ENCODE assay signal across 8 cellular contexts in genomic region chr11:58579192-58580129, GRCh38. TPM values are rescaled to one million over a fixed set of nuclear protein-coding genes. Genes with fewer than 3 reads are reported as not detected.
A peak's percentile ranks its signal among the peaks of the same experiment; 100 is the strongest.
DNase-seq lines count a peak whose midpoint lies in the region; ATAC-seq and TF ChIP-seq lines count a peak whose summit lies in the region.

No MANE protein-coding gene starts in this region.

- peaks cover 37 to 86% (median 58%) of the 10 kb centered on the region in 4 donors for H3K4me1 Mint-ChIP-seq in CD4-positive, alpha-beta memory T cell
- H3K4me1 Mint-ChIP-seq in activated CD8-positive, alpha-beta T cell treated with anti-CD3 and anti-CD28 coated beads for 36 hours (ENCODE audit: low read depth): peaks cover 36% of the 10 kb centered on the region

- peak; percentile 89 to 94 (median 90) for DNase-seq in CD4-positive, alpha-beta memory T cell
- DNase-seq in HL-60 (ENCODE audit: low read depth in 1 of 2, low spot score in 1 of 2): peak; percentile 87 to 93
- peak; percentile 42 for DNase-seq in NCI-H82 treated with DMSO at 0.1 percent for 48 hours (lab: John Stamatoyannopoulos, UW; ENCODE audit: unreplicated experiment)
- DNase-seq in activated CD8-positive, alpha-beta T cell treated with anti-CD3 and anti-CD28 coated beads for 36 hours: peak; percentile 96
- DNase-seq in ecto neural progenitor cell (ENCODE audit: low spot score): peak; percentile 91
- peak; percentile 92 for DNase-seq in lung (ENCODE audit: low spot score)
- DNase-seq in stimulated activated CD4-positive, alpha-beta T cell treated with anti-CD3 and anti-CD28 coated beads, TNF-alpha, amount 100 ng/mL, for 24 hours (ENCODE audit: low read depth in 3 of 3): peak; percentile 86 to 88 (median 87)

- H3K9me3 Mint-ChIP-seq in CD4-positive, alpha-beta memory T cell: peaks cover 0 to 14% (median 0%) of the 10 kb centered on the region in 8 donors
- H3K9me3 Mint-ChIP-seq in activated CD8-positive, alpha-beta T cell treated with anti-CD3 and anti-CD28 coated beads for 36 hours: no peaks in the 10 kb centered on the region

- peak overlapping the region; percentile 99 for H3K27ac ChIP-seq in CD4-positive, alpha-beta memory T cell (ENCODE audit: low read depth, low read length)
- peak overlapping the region; percentile 100 for H3K27ac ChIP-seq in HL-60 (replicated peaks)
- peak overlapping the region; percentile 97 to 100 for H3K27ac ChIP-seq in lung (ENCODE audit: low read depth in 1 of 2, low read length in 1 of 2)

- CTCF ChIA-PET in CD4-positive, alpha-beta memory T cell (lab: Charles Lee; ENCODE audit: partially characterized antibody): interaction anchor here (0.7 to 8.6 kb wide), 5 partner anchors 13 to 59 kb away, joined by 3 to 187 read pairs (median 3); no protein-coding TSS in a partner anchor
- CTCF ChIA-PET in activated CD8-positive, alpha-beta T cell treated with anti-CD3 and anti-CD28 coated beads for 36 hours (lab: Charles Lee): interaction anchor here (1.0 to 5.3 kb wide), 3 partner anchors 11 to 16 kb away, joined by 3 to 31 read pairs (median 4); no protein-coding TSS in a partner anchor

- H3K9me3 ChIP-seq in CD4-positive, alpha-beta memory T cell (ENCODE audit: control insufficient read depth in 1 of 2, low read length in 2 of 2): no peaks in the 10 kb centered on the region
- no peaks in the 10 kb centered on the region for H3K9me3 ChIP-seq in lung (ENCODE audit: control insufficient read depth in 2 of 2, insufficient read depth in 1 of 2, low read length in 1 of 2)

- intact Hi-C loops in CD4-positive, alpha-beta memory T cell (cut with micrococcal nuclease): loop anchor here (1.0 to 10.0 kb wide), 11 partner anchors 11 to 1245 kb away; partner anchors contain the start of genes FAM111B, SELENOH, SSRP1 and UBE2L6
- intact Hi-C loops in activated CD8-positive, alpha-beta T cell treated with anti-CD3 and anti-CD28 coated beads for 36 hours (cut with micrococcal nuclease): loop anchor here (5.0 to 10.0 kb wide), 4 partner anchors 43 to 915 kb away; partner anchors contain the start of genes CNTF and ZDHHC5

- peak overlapping the region; percentile 93 to 99 (median 98) for H3K4me3 Mint-ChIP-seq in CD4-positive, alpha-beta memory T cell
- peak overlapping the region; percentile 93 for H3K4me3 Mint-ChIP-seq in activated CD8-positive, alpha-beta T cell treated with anti-CD3 and anti-CD28 coated beads for 36 hours

- H3K27me3 ChIP-seq in CD4-positive, alpha-beta memory T cell (ENCODE audit: insufficient read depth, low read length): no peaks in the 10 kb centered on the region
- H3K27me3 ChIP-seq in HL-60 (ENCODE audit: insufficient read depth, poor library complexity, severe bottlenecking) (no peaks in the 10 kb centered on the region), lung (ENCODE audit: control insufficient read depth, insufficient read depth) (no peaks in the 10 kb centered on the region)

- 1% methylated on average over 40 to 78 of the region's 78 CpGs for WGBS in lung, 2 donors

- peaks cover 70% of the 10 kb centered on the region for H3K4me1 ChIP-seq in CD4-positive, alpha-beta memory T cell (ENCODE audit: insufficient read depth, low read length)
- peaks cover 6% of the 10 kb centered on the region in 2 donors for H3K4me1 ChIP-seq in lung (ENCODE audit: control insufficient read depth in 2 of 2, insufficient read depth in 2 of 2, low read length in 2 of 2)

- POLR2A ChIA-PET in CD4-positive, alpha-beta memory T cell (lab: Charles Lee; ENCODE audit: partially characterized antibody): interaction anchor here (0.8 to 6.4 kb wide), 6 partner anchors 13 to 866 kb away, joined by 3 to 109 read pairs (median 8); no protein-coding TSS in a partner anchor
- POLR2A ChIA-PET in activated CD8-positive, alpha-beta T cell treated with anti-CD3 and anti-CD28 coated beads for 36 hours (lab: Charles Lee): interaction anchor here (1.0 to 9.1 kb wide), 5 partner anchors 13 to 27 kb away, joined by 3 to 69 read pairs (median 11); no protein-coding TSS in a partner anchor

- peak overlapping the region; percentile 63 to 81 for H3K4me3 ChIP-seq in CD4-positive, alpha-beta memory T cell (ENCODE audit: low read length in 2 of 2)
- H3K4me3 ChIP-seq in HL-60 (replicated peaks; ENCODE audit: insufficient read depth, low read length) (peak overlapping the region; percentile 78), lung (peak overlapping the region; percentile 90)

- no peaks in the 10 kb centered on the region for H3K36me3 ChIP-seq in CD4-positive, alpha-beta memory T cell (ENCODE audit: insufficient read depth, low read length)
- H3K36me3 ChIP-seq in lung (ENCODE audit: control insufficient read depth in 2 of 2, insufficient read depth in 2 of 2, low read length in 2 of 2): no peaks in the 10 kb centered on the region

- peak overlapping the region; percentile 98 to 100 (median 100) for H3K27ac Mint-ChIP-seq in CD4-positive, alpha-beta memory T cell
- H3K27ac Mint-ChIP-seq in activated CD8-positive, alpha-beta T cell treated with anti-CD3 and anti-CD28 coated beads for 36 hours: peak overlapping the region; percentile 100

- peak; percentile 41 for ATAC-seq in GM19452 (IDR thresholded peaks at IDR 0.05; ENCODE audit: unreplicated experiment)
- ATAC-seq in activated CD8-positive, alpha-beta T cell treated with anti-CD3 and anti-CD28 coated beads for 36 hours: peak; percentile 29
- peak; percentile 74 for ATAC-seq in lung (ENCODE audit: insufficient read depth, low FRiP score)

- H3K27me3 Mint-ChIP-seq in CD4-positive, alpha-beta memory T cell: peaks cover 0 to 3% of the 10 kb centered on the region in 2 donors
- no peaks in the 10 kb centered on the region for H3K27me3 Mint-ChIP-seq in activated CD8-positive, alpha-beta T cell treated with anti-CD3 and anti-CD28 coated beads for 36 hours

- TF ChIP-seq CTCF in HL-60 (IDR thresholded peaks at IDR 0.05; ENCODE audit: insufficient read depth, low read length): peak; percentile 81
- peak; percentile 67 for TF ChIP-seq CTCF in activated CD8-positive, alpha-beta T cell treated with anti-CD3 and anti-CD28 coated beads for 36 hours (IDR thresholded peaks at IDR 0.05)
- peak; percentile 41 for TF ChIP-seq CTCF in lung (IDR thresholded peaks at IDR 0.05; ENCODE audit: control extremely low read depth, extremely low read depth)

- H3K36me3 Mint-ChIP-seq in CD4-positive, alpha-beta memory T cell: peaks cover 0 to 33% of the 10 kb centered on the region in 2 donors
- peaks cover 43% of the 10 kb centered on the region for H3K36me3 Mint-ChIP-seq in activated CD8-positive, alpha-beta T cell treated with anti-CD3 and anti-CD28 coated beads for 36 hours (ENCODE audit: low read depth)

RNA-seq across cellular contexts. Expression of gene ZFP91, which starts 0.6 kb away (rescaled TPM):
- 10 to 100 TPM; 38.0 to 38.4 TPM for total RNA-seq in CD4-positive, alpha-beta memory T cell
- polyA plus RNA-seq in CD4-positive, alpha-beta memory T cell: 1 to 10 TPM; 3.8 to 7.3 TPM
- total RNA-seq in activated CD8-positive, alpha-beta T cell treated with anti-CD3 and anti-CD28 coated beads for 36 hours: 10 to 100 TPM; 37.2 to 38.0 TPM
- 10 to 100 TPM; 39.1 to 47.0 TPM for total RNA-seq in lung
- polyA plus RNA-seq in lung: 10 to 100 TPM; 11.1 to 23.4 TPM

RNA-seq across cellular contexts. Expression of gene LPXN, which starts 3.8 kb away (rescaled TPM):
- 100 to 1,000 TPM; 138 to 147 TPM for total RNA-seq in CD4-positive, alpha-beta memory T cell
- polyA plus RNA-seq in CD4-positive, alpha-beta memory T cell: 100 to 1,000 TPM; 251 to 281 TPM
- 100 to 1,000 TPM; 139 TPM for total RNA-seq in activated CD8-positive, alpha-beta T cell treated with anti-CD3 and anti-CD28 coated beads for 36 hours
- 10 to 100 TPM in 1 of 2 donors, 1 to 10 TPM in 1; 9.3 to 31.3 TPM for total RNA-seq in lung
- 10 to 100 TPM; 20.4 to 35.0 TPM for polyA plus RNA-seq in lung

RNA-seq across cellular contexts. Expression of gene CNTF, which starts 43.0 kb away (rescaled TPM):
- total RNA-seq in CD4-positive, alpha-beta memory T cell: 1 to 10 TPM; 2.6 to 2.9 TPM
- polyA plus RNA-seq in CD4-positive, alpha-beta memory T cell: under 1 TPM in 1 of 2 donors, not detected in 1; 0.10 TPM
- 1 to 10 TPM; 1.8 to 2.4 TPM for total RNA-seq in activated CD8-positive, alpha-beta T cell treated with anti-CD3 and anti-CD28 coated beads for 36 hours
- 1 to 10 TPM; 1.3 to 2.0 TPM for total RNA-seq in lung
- under 1 TPM; 0.28 to 0.80 TPM for polyA plus RNA-seq in lung

Comparison
In these comparisons a context has a peak if more than half of its experiments do, and no peak if none do; other contexts are left out.
1. Peak in every context shown above with its lines: DNase-seq, ATAC-seq, H3K4me3 ChIP-seq and H3K27ac ChIP-seq.
2. DNase-seq: peak in every context shown above with its lines; median percentile 96 in activated CD8-positive, alpha-beta T cell treated with anti-CD3 and anti-CD28 coated beads for 36 hours; 92 in lung; 91 in ecto neural progenitor cell; 90 in CD4-positive, alpha-beta memory T cell; 90 in HL-60; 87 in stimulated activated CD4-positive, alpha-beta T cell treated with anti-CD3 and anti-CD28 coated beads, TNF-alpha, amount 100 ng/mL, for 24 hours; 42 in NCI-H82 treated with DMSO at 0.1 percent for 48 hours.
3. RNA of gene LPXN, which starts 3.8 kb away (total RNA-seq): 138 to 147 TPM in CD4-positive, alpha-beta memory T cell and 139 TPM in activated CD8-positive, alpha-beta T cell treated with anti-CD3 and anti-CD28 coated beads for 36 hours; 9.3 to 31.3 TPM in lung; every median in the first group is over 4 times any median in the second.